Comparison of ENCODE assay signal across 22 cellular contexts in genomic region chr14:82766128-82766527, GRCh38.
"Had no signal": no experiment of that assay in that cellular context is flagged by ENCODE, and none has a peak within 500 bp of the region (broad histone marks: within the 10 kb centered on the region; RNA-seq: fewer than 3 reads in every experiment).

No MANE protein-coding gene starts in this region.

- ATAC-seq: stimulated activated effector memory CD8-positive, alpha-beta T cell treated with anti-CD3 and anti-CD28 coated beads, Interleukin-12 subunit alpha, Interleukin-12 subunit beta, amount 100 ng/mL, for 72 hours; stimulated activated memory B cell treated with anti-CD40 and anti-IgM and Interleukin-4, amounts not matched to agents 10 μg/mL and 1 μg/mL and 100 μg/mL, for 72 hours; stimulated activated naive B cell treated with anti-CD40 and anti-IgM and Interleukin-4, amounts not matched to agents 10 μg/mL and 1 μg/mL and 100 μg/mL, for 72 hours; stimulated activated naive CD8-positive, alpha-beta T cell treated with anti-CD3 and anti-CD28 coated beads, Interleukin-15, amount 100 ng/mL, for 72 hours; stimulated activated naive CD8-positive, alpha-beta T cell treated with anti-CD3 and anti-CD28 coated beads, Interleukin-15, Interleukin-2, amounts not matched to agents 100 U/mL and 50 U/mL, for 24 hours; upper lobe of right lung had no signal

- DNase-seq: stimulated activated CD4-positive, alpha-beta T cell treated with anti-CD3 and anti-CD28 coated beads, Interleukin-2, amount 100 ng/mL, for 48 hours; stimulated activated CD4-positive, alpha-beta T cell treated with anti-CD3 and anti-CD28 coated beads, Interleukin-4, amount 100 ng/mL, for 1 hour; stimulated activated CD4-positive, alpha-beta T cell treated with anti-CD3 and anti-CD28 coated beads, Interleukin-4, amount 100 ng/mL, for 24 hours; stimulated activated CD4-positive, alpha-beta T cell treated with anti-CD3 and anti-CD28 coated beads, Interleukin-4, amount 100 ng/mL, for 4 hours; stimulated activated CD8-positive, alpha-beta memory T cell treated with anti-CD3 and anti-CD28 coated beads, Interleukin-4, amount 100 ng/mL, for 48 hours; stimulated activated naive B cell treated with anti-CD40 and anti-IgM and Interleukin-4, amounts not matched to agents 10 μg/mL and 1 μg/mL and 100 μg/mL, for 72 hours; stimulated activated naive CD4-positive, alpha-beta T cell; stimulated activated naive CD4-positive, alpha-beta T cell treated with Interleukin-2 at 50 U/mL for 16 hours; stimulated activated naive CD8-positive, alpha-beta T cell treated with anti-CD3 and anti-CD28 coated beads, Interleukin-15, amount 100 ng/mL, for 72 hours; stimulated activated naive CD8-positive, alpha-beta T cell treated with anti-CD3 and anti-CD28 coated beads, Interleukin-15, Interleukin-2, amounts not matched to agents 100 U/mL and 50 U/mL, for 24 hours; stomach; substantia nigra; testis; thyroid gland; tibial artery; transverse colon; trophoblast cell; upper lobe of left lung; upper lobe of right lung; uterus had no signal
